In genomic region chr19:35407619-35408018, GRCh38 we compare ENCODE assay signal across 2 cellular contexts.
A peak's percentile ranks its signal among the peaks of the same experiment; 100 is the strongest.
TF ChIP-seq lines count a peak whose summit lies in the region.

No MANE protein-coding gene starts in this region.

TF ChIP-seq in Ishikawa, 13 proteins besides CTCF, POLR2A, EP300 and RAD21:
- TF ChIP-seq TAF1 (IDR thresholded peaks at IDR 0.05; ENCODE audit: low read depth) (no peak), REST (IDR thresholded peaks at IDR 0.05; ENCODE audit: low read depth) (peak; percentile 46)

TF ChIP-seq in GM12878, 131 proteins besides CTCF, POLR2A, EP300 and RAD21:
- no peak for TF ChIP-seq ZNF217 (IDR thresholded peaks at IDR 0.05)
- TF ChIP-seq, protein P1, sequence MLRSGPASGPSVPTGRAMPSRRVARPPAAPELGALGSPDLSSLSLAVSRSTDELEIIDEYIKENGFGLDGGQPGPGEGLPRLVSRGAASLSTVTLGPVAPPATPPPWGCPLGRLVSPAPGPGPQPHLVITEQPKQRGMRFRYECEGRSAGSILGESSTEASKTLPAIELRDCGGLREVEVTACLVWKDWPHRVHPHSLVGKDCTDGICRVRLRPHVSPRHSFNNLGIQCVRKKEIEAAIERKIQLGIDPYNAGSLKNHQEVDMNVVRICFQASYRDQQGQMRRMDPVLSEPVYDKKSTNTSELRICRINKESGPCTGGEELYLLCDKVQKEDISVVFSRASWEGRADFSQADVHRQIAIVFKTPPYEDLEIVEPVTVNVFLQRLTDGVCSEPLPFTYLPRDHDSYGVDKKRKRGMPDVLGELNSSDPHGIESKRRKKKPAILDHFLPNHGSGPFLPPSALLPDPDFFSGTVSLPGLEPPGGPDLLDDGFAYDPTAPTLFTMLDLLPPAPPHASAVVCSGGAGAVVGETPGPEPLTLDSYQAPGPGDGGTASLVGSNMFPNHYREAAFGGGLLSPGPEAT (IDR thresholded peaks at IDR 0.05; ENCODE audit: low read depth) = no peak
- TF ChIP-seq REST (IDR thresholded peaks at IDR 0.05; ENCODE audit: low read depth, low read length) = peak; percentile 70; the same call in 1 of the 2 replicates
TF ChIP-seq in GM12878: peak in this region for 1.
